ENCODE assay signal across 19 cellular contexts in genomic region chr6:88499436-88499835, GRCh38.
"Had no signal": no experiment of that assay in that cellular context is flagged by ENCODE, and none has a peak within 500 bp of the region (broad histone marks: within the 10 kb centered on the region; RNA-seq: fewer than 3 reads in every experiment).

No MANE protein-coding gene starts in this region.

- DNase-seq: cortex of kidney; dorsolateral prefrontal cortex; effector CD8-positive, alpha-beta T cell; heart left ventricle; hippocampal formation; mesendoderm; naive thymus-derived CD4-positive, alpha-beta T cell; nephron progenitor cell; psoas muscle; spleen; stimulated activated CD4-positive, alpha-beta T cell treated with anti-CD3 and anti-CD28 coated beads, Interleukin-15, amount 100 ng/mL, for 24 hours; stimulated activated CD4-positive, alpha-beta T cell treated with anti-CD3 and anti-CD28 coated beads, Interleukin-1b, Interleukin-23, amount 100 ng/mL, for 48 hours; stimulated activated CD4-positive, alpha-beta T cell treated with anti-CD3 and anti-CD28 coated beads, Interleukin-4, amount 100 ng/mL, for 24 hours; stimulated activated naive CD4-positive, alpha-beta T cell; stomach; substantia nigra; trophoblast cell had no signal

- H3K27ac ChIP-seq: dorsolateral prefrontal cortex, heart left ventricle, neutrophil, psoas muscle, stomach had no signal

- H3K4me1 Mint-ChIP-seq: nephron progenitor cell had no signal

- H3K4me3 ChIP-seq: dorsolateral prefrontal cortex, heart left ventricle, psoas muscle, spleen, stomach had no signal

- H3K27ac Mint-ChIP-seq: naive thymus-derived CD4-positive, alpha-beta T cell; nephron progenitor cell had no signal

- H3K36me3 Mint-ChIP-seq: naive thymus-derived CD4-positive, alpha-beta T cell had no signal

- H3K9me3 Mint-ChIP-seq: nephron progenitor cell had no signal

- H3K9me3 ChIP-seq: heart left ventricle, neutrophil, psoas muscle, stomach had no signal

- H3K36me3 ChIP-seq: heart left ventricle, neutrophil, spleen, stomach had no signal

- H3K27me3 ChIP-seq: dorsolateral prefrontal cortex, neutrophil, spleen, stomach had no signal

- H3K4me3 Mint-ChIP-seq: naive thymus-derived CD4-positive, alpha-beta T cell; nephron progenitor cell had no signal

- H3K4me1 ChIP-seq: heart left ventricle, psoas muscle, stomach had no signal

- ATAC-seq: heart left ventricle; naive thymus-derived CD4-positive, alpha-beta T cell; psoas muscle; sciatic nerve had no signal
